In the genomic region with DNA sequence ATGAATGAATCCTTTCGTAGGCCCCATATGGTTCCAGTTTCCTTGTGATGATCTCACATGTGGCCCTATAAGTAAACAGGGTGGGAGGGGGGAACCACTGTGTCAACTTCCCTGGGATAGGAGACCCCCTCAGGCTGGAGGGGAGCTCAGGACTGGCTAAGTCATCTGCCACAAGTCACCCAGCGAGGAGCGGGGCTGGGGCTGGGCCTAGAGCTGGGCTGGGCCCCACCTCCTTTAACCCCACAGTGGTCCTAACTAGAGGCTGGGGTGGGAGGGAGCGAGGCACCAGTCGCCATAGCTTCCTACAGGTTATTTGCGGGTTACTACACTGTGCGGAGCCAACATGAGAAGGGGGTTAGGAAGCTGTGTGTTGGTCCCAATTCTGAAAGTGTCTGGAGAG, we compare ENCODE assay signal across 22 cellular contexts. TPM values are rescaled to one million over a fixed set of nuclear protein-coding genes. Genes with fewer than 3 reads are reported as not detected.
DNase-seq lines count a peak whose midpoint lies in the region; ATAC-seq and TF ChIP-seq lines count a peak whose summit lies in the region.
"Had no signal": no experiment of that assay in that cellular context is flagged by ENCODE, and none has a peak within 500 bp of the region (broad histone marks: within the 10 kb centered on the region; RNA-seq: fewer than 3 reads in every experiment).

No MANE protein-coding gene starts in this region.

- peaks cover 12% of the 10 kb centered on the region for H3K36me3 Mint-ChIP-seq in endodermal cell (ENCODE audit: low read depth)
- H3K36me3 Mint-ChIP-seq: activated naive CD8-positive, alpha-beta T cell treated with anti-CD3 and anti-CD28 coated beads, Interleukin-2, amount 10 ng/mL, durations not matched to agents 7 days and 5 days; naive B cell had no signal

- POLR2A ChIA-PET in HEK293 (lab: Yijun Ruan, JAX) = no interaction called here

- no peaks in the 10 kb centered on the region for H3K27me3 ChIP-seq in endodermal cell (ENCODE audit: control insufficient read depth, insufficient read depth, low read length, poor library complexity, severe bottlenecking)
- H3K27me3 ChIP-seq in lower lobe of right lung (ENCODE audit: low read depth) = peaks cover 40% of the 10 kb centered on the region
- H3K27me3 ChIP-seq in stomach = peaks cover 6 to 68% (median 37%) of the 10 kb centered on the region in 3 donors
- no peaks in the 10 kb centered on the region for H3K27me3 ChIP-seq in testis
- H3K27me3 ChIP-seq in BE2C = no peaks in the 10 kb centered on the region

- WGBS in endodermal cell (ENCODE audit: insufficient coverage in 1 of 2, insufficient read length in 1 of 2), 2 experiments = 97 to 100% methylated on average over 4 to 7 of the region's 7 CpGs
- WGBS in stomach, 5 donors = 72 to 87% (median 81%) methylated on average over 7 of the region's 7 CpGs
- 96% methylated on average over 6 to 7 of the region's 7 CpGs for WGBS in testis, 2 donors

- no peak overlapping the region for H3K27ac Mint-ChIP-seq in endodermal cell
- H3K27ac Mint-ChIP-seq: activated CD4-positive, alpha-beta T cell treated with anti-CD3 and anti-CD28 coated beads, Interleukin-2, amount 10 ng/mL, durations not matched to agents 24 days and 14 days; activated naive CD8-positive, alpha-beta T cell treated with anti-CD3 and anti-CD28 coated beads, Interleukin-2, amount 10 ng/mL, durations not matched to agents 7 days and 5 days; activated T-helper 2 cell treated with anti-CD3 and anti-CD28 coated beads, Interferon-gamma antibody, Interleukin-2, Interleukin-4, amounts not matched to agents 10 μg/mL and 5 μg/mL and 100 μg/mL, durations not matched to agents 14 hours and 24 hours and 36 hours; dendritic cell treated with granulocyte-macrophage colony-stimulating factor and Interleukin-4, amounts not matched to agents 40 ng/mL and 50 ng/mL, for 4 days; naive B cell had no signal

- peaks cover 36% of the 10 kb centered on the region for H3K4me1 Mint-ChIP-seq in endodermal cell
- H3K4me1 Mint-ChIP-seq: activated CD4-positive, alpha-beta T cell treated with anti-CD3 and anti-CD28 coated beads, Interleukin-2, amount 10 ng/mL, durations not matched to agents 24 days and 14 days had no signal

- intact Hi-C loops in lower lobe of right lung (cut with DNase I) (no loop called here), stomach (cut with DNase I; ENCODE audit: low total_unique reads) (no loop called here), testis (cut with DNase I; ENCODE audit: low total_unique reads) (no loop called here)

- peak; percentile 32 for DNase-seq in endodermal cell
- no peak for DNase-seq in lower lobe of right lung
- no peak for DNase-seq in stomach
- DNase-seq in testis = no peak
- DNase-seq in BE2C = no peak
- no peak for DNase-seq in activated CD4-positive, CD25-positive, alpha-beta regulatory T cell (lab: John Stamatoyannopoulos, UW)
- no peak for DNase-seq in DMS79 (lab: John Stamatoyannopoulos, UW)
- DNase-seq: activated CD4-positive, alpha-beta T cell treated with anti-CD3 and anti-CD28 coated beads, Interleukin-2, amount 10 ng/mL, durations not matched to agents 24 days and 14 days; activated naive CD8-positive, alpha-beta T cell treated with anti-CD3 and anti-CD28 coated beads, Interleukin-2, amount 10 ng/mL, durations not matched to agents 7 days and 5 days; HCEC 1CT; naive B cell; NCI-H1436; NCI-H2171; NCI-H774; SIG-M5; stimulated activated CD8-positive, alpha-beta memory T cell treated with anti-CD3 and anti-CD28 coated beads, Interleukin-4, amount 100 ng/mL, for 48 hours had no signal

- TF ChIP-seq EP300 in stomach (IDR thresholded peaks at IDR 0.05) = no peak

- CTCF ChIA-PET in HEK293 (lab: Yijun Ruan, JAX) = interaction anchor here (1.2 kb wide), 1 partner anchor 47 kb away, joined by 5 read pairs; no protein-coding TSS in a partner anchor

- H3K4me1 ChIP-seq in HEK293 (ENCODE audit: control insufficient read depth, insufficient read depth, low read length) (peaks cover 9% of the 10 kb centered on the region), endodermal cell (ENCODE audit: control insufficient read depth, insufficient read depth, low read length) (peaks cover 3% of the 10 kb centered on the region), lower lobe of right lung (no peaks in the 10 kb centered on the region), stomach (peaks cover 15 to 72% (median 37%) of the 10 kb centered on the region in 4 donors), testis (peaks cover 20% of the 10 kb centered on the region), BE2C (no peaks in the 10 kb centered on the region)

- peaks cover 0 to 11% of the 10 kb centered on the region in 2 experiments; a peak in 1 of 3 replicates for H3K36me3 ChIP-seq in HEK293 (ENCODE audit: control insufficient read depth in 2 of 2, insufficient read depth in 1 of 2, low read length in 2 of 2)
- H3K36me3 ChIP-seq in endodermal cell (ENCODE audit: control insufficient read depth, insufficient read depth, low read length) = peaks cover 34% of the 10 kb centered on the region
- H3K36me3 ChIP-seq in lower lobe of right lung = no peaks in the 10 kb centered on the region
- no peaks in the 10 kb centered on the region for H3K36me3 ChIP-seq in stomach
- no peaks in the 10 kb centered on the region for H3K36me3 ChIP-seq in testis (ENCODE audit: low read depth, missing control alignments)
- no peaks in the 10 kb centered on the region for H3K36me3 ChIP-seq in BE2C

- H3K4me3 Mint-ChIP-seq in endodermal cell = no peak overlapping the region
- H3K4me3 Mint-ChIP-seq: activated CD4-positive, alpha-beta T cell treated with anti-CD3 and anti-CD28 coated beads, Interleukin-2, amount 10 ng/mL, durations not matched to agents 24 days and 14 days; activated naive CD8-positive, alpha-beta T cell treated with anti-CD3 and anti-CD28 coated beads, Interleukin-2, amount 10 ng/mL, durations not matched to agents 7 days and 5 days; dendritic cell treated with granulocyte-macrophage colony-stimulating factor and Interleukin-4, amounts not matched to agents 40 ng/mL and 50 ng/mL, for 4 days had no signal

- H3K9me3 ChIP-seq in HEK293 (ENCODE audit: control insufficient read depth, insufficient read depth, low read depth, low read length) (no peaks in the 10 kb centered on the region), endodermal cell (ENCODE audit: control insufficient read depth, low read length) (no peaks in the 10 kb centered on the region), lower lobe of right lung (no peaks in the 10 kb centered on the region), stomach (no peaks in the 10 kb centered on the region), testis (no peaks in the 10 kb centered on the region), BE2C (no peaks in the 10 kb centered on the region)

- H3K27me3 Mint-ChIP-seq in endodermal cell (ENCODE audit: insufficient read depth) = no peaks in the 10 kb centered on the region

- TF ChIP-seq POLR2A in stomach (IDR thresholded peaks at IDR 0.05) (no peak), testis (IDR thresholded peaks at IDR 0.05) (no peak)

- ATAC-seq in lower lobe of right lung = no peak

- H3K9me3 Mint-ChIP-seq in endodermal cell = no peaks in the 10 kb centered on the region
- H3K9me3 Mint-ChIP-seq: activated CD4-positive, alpha-beta T cell treated with anti-CD3 and anti-CD28 coated beads, Interleukin-2, amount 10 ng/mL, durations not matched to agents 24 days and 14 days; activated naive CD8-positive, alpha-beta T cell treated with anti-CD3 and anti-CD28 coated beads, Interleukin-2, amount 10 ng/mL, durations not matched to agents 7 days and 5 days; activated T-helper 2 cell treated with anti-CD3 and anti-CD28 coated beads, Interferon-gamma antibody, Interleukin-2, Interleukin-4, amounts not matched to agents 10 μg/mL and 5 μg/mL and 100 μg/mL, durations not matched to agents 14 hours and 24 hours and 36 hours; dendritic cell treated with granulocyte-macrophage colony-stimulating factor and Interleukin-4, amounts not matched to agents 40 ng/mL and 50 ng/mL, for 4 days; naive B cell had no signal

- no peak overlapping the region for H3K9ac ChIP-seq in endodermal cell (ENCODE audit: extremely low read depth, low read length, poor library complexity, severe bottlenecking)

- H3K4me3 ChIP-seq in HEK293 (ENCODE audit: low read depth, low read length) = no peak overlapping the region
- no peak overlapping the region for H3K4me3 ChIP-seq in endodermal cell (ENCODE audit: low read length)
- H3K4me3 ChIP-seq in lower lobe of right lung = peak overlapping the region; percentile 56
- H3K4me3 ChIP-seq in stomach = peak overlapping the region in 3 of 4 donors; percentile 18 to 58 (median 53)
- H3K4me3 ChIP-seq in testis = no peak overlapping the region
- H3K4me3 ChIP-seq in BE2C (ENCODE audit: low read depth, low read length) = no peak overlapping the region
- H3K4me3 ChIP-seq: lung had no signal

- TF ChIP-seq CTCF in HEK293 (tag by site-specific recombination; IDR thresholded peaks at IDR 0.05) = no peak
- no peak for TF ChIP-seq CTCF in endodermal cell (conservative IDR thresholded peaks at IDR 0.05)
- no peak for TF ChIP-seq CTCF in lower lobe of right lung (IDR thresholded peaks at IDR 0.05)
- no peak for TF ChIP-seq CTCF in stomach (IDR thresholded peaks at IDR 0.05)
- no peak for TF ChIP-seq CTCF in testis (IDR thresholded peaks at IDR 0.05)
- no peak for TF ChIP-seq CTCF in BE2C (IDR thresholded peaks at IDR 0.05; ENCODE audit: low read depth, low read length)

- no peak overlapping the region for H3K27ac ChIP-seq in HEK293 (ENCODE audit: extremely low read depth, low read depth, low read length)
- H3K27ac ChIP-seq in endodermal cell (ENCODE audit: low read depth, low read length) = no peak overlapping the region
- H3K27ac ChIP-seq in lower lobe of right lung = no peak overlapping the region
- peak overlapping the region in 4 of 5 donors; percentile 29 to 78 (median 64) for H3K27ac ChIP-seq in stomach
- no peak overlapping the region for H3K27ac ChIP-seq in testis
- H3K27ac ChIP-seq: epithelial cell of prostate had no signal

TF ChIP-seq in HEK293, 187 proteins besides CTCF, POLR2A, EP300 and RAD21 (continues in another document):
- no peak for TF ChIP-seq ZNF335 (tag by site-specific recombination; conservative IDR thresholded peaks at IDR 0.05)

RNA-seq across cellular contexts. Expression of a gene that starts 4.3 kb away (rescaled TPM):
- 100 to 1,000 TPM; 226 to 305 TPM for total RNA-seq in endodermal cell
- polyA plus RNA-seq in endodermal cell (2013, experiment 1 of 2) = 268 TPM
- 268 TPM for polyA plus RNA-seq in endodermal cell (2013, experiment 2 of 2)
- 307 TPM for total RNA-seq in lower lobe of right lung
- 100 to 1,000 TPM in 4 of 5 donors, 10 to 100 TPM in 1; 38.8 to 416 (median 210) TPM for total RNA-seq in stomach
- polyA plus RNA-seq in stomach = 10 to 100 TPM; 43.4 to 97.3 (median 95.6) TPM
- 10 to 100 TPM; 32.4 to 42.2 TPM for total RNA-seq in testis
- polyA plus RNA-seq in testis (ENCODE audit: insufficient read depth, low read depth, low replicate concordance) = 154 TPM
- 10.3 TPM for polyA plus RNA-seq in BE2C (2012; ENCODE audit: insufficient read depth, insufficient read length, low read depth)
- total RNA-seq: activated CD4-positive, alpha-beta T cell treated with anti-CD3 and anti-CD28 coated beads, Interleukin-2, amount 10 ng/mL, durations not matched to agents 24 days and 14 days; activated naive CD8-positive, alpha-beta T cell treated with anti-CD3 and anti-CD28 coated beads, Interleukin-2, amount 10 ng/mL, durations not matched to agents 7 days and 5 days; activated T-helper 2 cell treated with anti-CD3 and anti-CD28 coated beads, Interferon-gamma antibody, Interleukin-2, Interleukin-4, amounts not matched to agents 10 μg/mL and 5 μg/mL and 100 μg/mL, durations not matched to agents 14 hours and 24 hours and 36 hours; T-helper 1 cell treated with Interleukin-12 subunit alpha and Interleukin-12 subunit beta and Interleukin-4 antibody, amounts not matched to agents 30 ng/mL and 1 ng/mL, for 36 hours had no signal

Comparison
In these comparisons a context has a peak if more than half of its experiments do, and no peak if none do; other contexts are left out.
1. H3K27ac ChIP-seq: peak in stomach (4 of 5); none in HEK293 (single experiment), endodermal cell (single experiment), lower lobe of right lung (single experiment) and testis (0 of 2).
2. H3K4me3 ChIP-seq: peak in lower lobe of right lung (single experiment) and stomach (3 of 4); none in HEK293 (single experiment), endodermal cell (single experiment), testis (0 of 2) and BE2C (single experiment).